In genomic region chr6:110053395-110054240, GRCh38 we compare ENCODE assay signal across 8 cellular contexts.
A peak's percentile ranks its signal among the peaks of the same experiment; 100 is the strongest.
DNase-seq lines count a peak whose midpoint lies in the region; ATAC-seq, FAIRE-seq and TF ChIP-seq lines count a peak whose summit lies in the region.

No MANE protein-coding gene starts in this region.

- H3K4me3 ChIP-seq in cardiac fibroblast (replicated peaks in 1 of 2; ENCODE audit: low read depth in 2 of 2, low read length in 2 of 2): no peak overlapping the region

- no peak for FAIRE-seq in urothelium cell line (lab: Jason Lieb, UNC)

- in situ Hi-C loops in GM13977 (cut with MboI; ENCODE audit: low pct_unique_long_range_greater_than_20kb, low sequenced_read_pairs, unreplicated experiment): loop anchor here (25.0 kb wide), 1 partner anchor 334 kb away; no protein-coding TSS in a partner anchor

- ATAC-seq in left colon (peak; percentile 62), GM18867 (IDR thresholded peaks at IDR 0.05; ENCODE audit: unreplicated experiment) (no peak)

- TF ChIP-seq CTCF in GM13977 (IDR thresholded peaks at IDR 0.05; ENCODE audit: extremely low read depth, insufficient read depth, missing control alignments) (peak; percentile 68), cardiac fibroblast (IDR thresholded peaks at IDR 0.05; ENCODE audit: low read depth, low read length) (peak; percentile 81)

- intact Hi-C loops in left colon (cut with DNase I, micrococcal nuclease): no loop called here

- DNase-seq in AG08396 (ENCODE audit: low spot score): peak; percentile 65
- DNase-seq in GM13977 (ENCODE audit: low spot score): peak; percentile 43
- peak; percentile 54 for DNase-seq in NCI-H345 treated with DMSO at 0.1 percent for 48 hours (lab: John Stamatoyannopoulos, UW; ENCODE audit: unreplicated experiment)
- DNase-seq in cardiac fibroblast (ENCODE audit: low read depth in 2 of 2): peak; percentile 70 to 75
- DNase-seq in left colon: no peak
- peak; percentile 45 for DNase-seq in urothelium cell line (ENCODE audit: low spot score)
- no peak for DNase-seq in stimulated activated CD4-positive, alpha-beta T cell treated with anti-CD3 and anti-CD28 coated beads, Interleukin-4, amount 100 ng/mL, for 4 hours

Comparison
In these comparisons a context has a peak if more than half of its experiments do, and no peak if none do; other contexts are left out.
1. DNase-seq: peak in AG08396 (single experiment), GM13977 (single experiment), NCI-H345 treated with DMSO at 0.1 percent for 48 hours (single experiment), cardiac fibroblast (2 of 2) and urothelium cell line (single experiment); none in left colon (0 of 2) and stimulated activated CD4-positive, alpha-beta T cell treated with anti-CD3 and anti-CD28 coated beads, Interleukin-4, amount 100 ng/mL, for 4 hours (0 of 2).